12 cellular contexts compared by ENCODE assay signal in the genomic region with DNA sequence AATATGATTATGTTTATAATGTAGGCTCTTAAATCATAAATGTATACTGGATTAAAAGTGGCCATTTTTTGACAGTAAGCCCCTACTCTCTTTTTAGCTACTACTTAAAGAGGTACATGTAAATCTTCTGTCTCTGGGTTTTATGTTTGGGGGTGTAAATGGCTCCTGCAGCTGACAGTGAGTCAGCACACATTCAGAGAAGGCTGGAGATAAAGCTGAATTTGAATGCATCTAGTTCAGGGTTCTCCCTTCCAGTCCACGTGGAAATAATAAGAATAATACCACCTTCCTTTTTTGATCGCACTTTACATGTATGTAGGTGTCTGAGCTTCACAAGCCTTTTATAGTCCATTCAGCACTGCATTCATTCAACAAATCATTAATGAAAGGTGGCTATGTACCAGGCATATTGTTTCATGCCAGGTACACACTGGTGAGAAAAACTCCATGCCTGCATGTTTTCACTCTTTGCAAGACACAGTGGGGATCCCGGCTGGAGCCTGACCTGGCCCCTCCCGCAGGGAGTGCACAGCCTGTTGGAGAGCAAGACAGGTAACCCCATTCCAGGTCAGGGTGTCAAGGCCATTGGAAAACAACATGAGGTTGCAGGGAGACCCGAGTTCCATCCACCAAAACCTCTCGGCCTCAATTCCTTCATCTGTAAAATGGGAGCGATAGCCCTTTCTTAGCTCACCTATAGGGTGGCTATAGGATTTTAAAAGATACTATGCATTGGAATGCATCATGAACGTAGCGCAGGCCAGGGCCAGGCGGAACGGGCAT.
DNase-seq lines count a peak whose midpoint lies in the region; ATAC-seq and TF ChIP-seq lines count a peak whose summit lies in the region.
"Had no signal": no experiment of that assay in that cellular context is flagged by ENCODE, and none has a peak within 500 bp of the region (broad histone marks: within the 10 kb centered on the region; RNA-seq: fewer than 3 reads in every experiment).

No MANE protein-coding gene starts in this region.

- H3K9me3 Mint-ChIP-seq in activated T-cell treated with anti-CD3 and anti-CD28 coated beads, Interleukin-2, amount 50 U/mL, for 72 hours: no peaks in the 10 kb centered on the region
- no peaks in the 10 kb centered on the region for H3K9me3 Mint-ChIP-seq in T-helper 2 cell treated with Interferon-gamma antibody and Interleukin-4, amounts not matched to agents 5 μg/mL and 100 μg/mL, for 36 hours
- H3K9me3 Mint-ChIP-seq: activated CD8-positive, alpha-beta T cell treated with anti-CD3 and anti-CD28 coated beads for 36 hours; naive B cell had no signal

- no peak overlapping the region for H3K18ac ChIP-seq in trophoblast cell (ENCODE audit: low read length)

- TF ChIP-seq POLR2A in prostate gland (IDR thresholded peaks at IDR 0.05): no peak

- TF ChIP-seq CTCF in brain microvascular endothelial cell (IDR thresholded peaks at IDR 0.05; ENCODE audit: low read depth, low read length, missing control alignments): no peak
- TF ChIP-seq CTCF in prostate gland (IDR thresholded peaks at IDR 0.05): no peak

- peaks cover 29 to 45% of the 10 kb centered on the region in 2 experiments for H3K4me1 ChIP-seq in trophoblast cell (ENCODE audit: control insufficient read depth in 1 of 2, insufficient read depth in 2 of 2, low read length in 2 of 2)
- H3K4me1 ChIP-seq in prostate gland (replicated peaks): peaks cover 8% of the 10 kb centered on the region

- H2BK12ac ChIP-seq in trophoblast cell (ENCODE audit: low read length): peak overlapping the region; percentile 50

- in situ Hi-C loops in brain microvascular endothelial cell (cut with HindIII; ENCODE audit: low pct_ligation_motif_present, low sequenced_read_pairs): no loop called here

- no peak overlapping the region for H2BK5ac ChIP-seq in trophoblast cell (ENCODE audit: low read depth, low read length, poor library complexity)

- no peak overlapping the region for H3K23ac ChIP-seq in trophoblast cell (ENCODE audit: low read length)

- H3K4ac ChIP-seq in trophoblast cell (ENCODE audit: low read depth, low read length): no peak overlapping the region

- no peak overlapping the region for H3K27ac Mint-ChIP-seq in activated T-cell treated with anti-CD3 and anti-CD28 coated beads, Interleukin-2, amount 50 U/mL, for 72 hours
- H3K27ac Mint-ChIP-seq in T-helper 2 cell treated with Interferon-gamma antibody and Interleukin-4, amounts not matched to agents 5 μg/mL and 100 μg/mL, for 36 hours: no peak overlapping the region
- H3K27ac Mint-ChIP-seq: activated CD8-positive, alpha-beta T cell treated with anti-CD3 and anti-CD28 coated beads for 36 hours; activated naive CD8-positive, alpha-beta T cell had no signal

- peak overlapping the region; percentile 77 for H3K27ac ChIP-seq in brain microvascular endothelial cell
- no peak overlapping the region for H3K27ac ChIP-seq in trophoblast cell (ENCODE audit: low read depth, low read length)
- H3K27ac ChIP-seq in prostate gland: no peak overlapping the region

- no peak overlapping the region for H2AFZ ChIP-seq in trophoblast cell (ENCODE audit: insufficient read depth, low read length, poor library complexity)

- H3K9me3 ChIP-seq in trophoblast cell (ENCODE audit: insufficient read depth, low read depth, low read length) (no peaks in the 10 kb centered on the region), prostate gland (no peaks in the 10 kb centered on the region)

- H4K91ac ChIP-seq in trophoblast cell (ENCODE audit: low read depth, low read length): no peak overlapping the region

- H3K36me3 ChIP-seq in brain microvascular endothelial cell (replicated peaks) (no peaks in the 10 kb centered on the region), trophoblast cell (ENCODE audit: control insufficient read depth in 1 of 2, insufficient read depth in 2 of 2, low read length in 2 of 2) (no peaks in the 10 kb centered on the region), prostate gland (no peaks in the 10 kb centered on the region)

- H3K9ac ChIP-seq in trophoblast cell (ENCODE audit: low read length): no peak overlapping the region

- no CpG with 5 or more reads among the region's 11 CpGs for WGBS in trophoblast cell (ENCODE audit: extremely low coverage, insufficient coverage, insufficient read length)
- WGBS in prostate gland: 87% methylated on average over 11 of the region's 11 CpGs

- intact Hi-C loops in prostate gland (cut with DNase I): loop anchor here (5.0 kb wide), 1 partner anchor 125 kb away; no protein-coding TSS in a partner anchor

- DNase-seq in COLO829 (ENCODE audit: low spot score) (peak; percentile 33), LHCN-M2 (ENCODE audit: low read depth) (peak; percentile 50), brain microvascular endothelial cell (peak; percentile 42), trophoblast cell (no peak), prostate gland (ENCODE audit: low spot score) (no peak)
- DNase-seq in activated T-cell treated with anti-CD3 and anti-CD28 coated beads, Interleukin-2, amount 50 U/mL, for 72 hours: no peak
- no peak for DNase-seq in T-helper 2 cell treated with Interferon-gamma antibody and Interleukin-4, amounts not matched to agents 5 μg/mL and 100 μg/mL, for 36 hours (ENCODE audit: low spot score)
- DNase-seq: activated CD8-positive, alpha-beta T cell treated with anti-CD3 and anti-CD28 coated beads for 36 hours; naive B cell; SW 1271 had no signal

- H3K4me2 ChIP-seq in trophoblast cell (ENCODE audit: low read length): no peak overlapping the region

- H2AK5ac ChIP-seq in trophoblast cell (ENCODE audit: low read length): no peak overlapping the region

- no peak overlapping the region for H3K4me3 Mint-ChIP-seq in activated T-cell treated with anti-CD3 and anti-CD28 coated beads, Interleukin-2, amount 50 U/mL, for 72 hours
- H3K4me3 Mint-ChIP-seq in T-helper 2 cell treated with Interferon-gamma antibody and Interleukin-4, amounts not matched to agents 5 μg/mL and 100 μg/mL, for 36 hours: no peak overlapping the region
- H3K4me3 Mint-ChIP-seq: activated CD8-positive, alpha-beta T cell treated with anti-CD3 and anti-CD28 coated beads for 36 hours; activated naive CD8-positive, alpha-beta T cell had no signal

- no peak overlapping the region for H4K8ac ChIP-seq in trophoblast cell (ENCODE audit: low read depth, low read length)

- no peak overlapping the region for H2BK120ac ChIP-seq in trophoblast cell (ENCODE audit: insufficient read depth, low read length, poor library complexity)

- H4K12ac ChIP-seq in trophoblast cell (ENCODE audit: low read depth, low read length): no peak overlapping the region

- no peak overlapping the region for H3K4me3 ChIP-seq in brain microvascular endothelial cell (ENCODE audit: low read depth, low read length)
- no peak overlapping the region for H3K4me3 ChIP-seq in trophoblast cell (ENCODE audit: low read depth, low read length)
- H3K4me3 ChIP-seq in prostate gland: no peak overlapping the region

- no peak for ATAC-seq in activated T-cell treated with anti-CD3 and anti-CD28 coated beads, Interleukin-2, amount 50 U/mL, for 72 hours (replicated peaks in 1 of 2)
- no peak for ATAC-seq in GM18517 (IDR thresholded peaks at IDR 0.05; ENCODE audit: unreplicated experiment)
- ATAC-seq: activated CD8-positive, alpha-beta T cell treated with anti-CD3 and anti-CD28 coated beads for 36 hours had no signal

- H3K27me3 ChIP-seq in brain microvascular endothelial cell (replicated peaks) (no peaks in the 10 kb centered on the region), trophoblast cell (ENCODE audit: insufficient read depth, low read length) (no peaks in the 10 kb centered on the region), prostate gland (replicated peaks; ENCODE audit: insufficient read depth) (no peaks in the 10 kb centered on the region)

- H3K79me2 ChIP-seq in trophoblast cell (ENCODE audit: control insufficient read depth, insufficient read depth, low read length, poor library complexity): peaks cover 2% of the 10 kb centered on the region

- peaks cover 0 to 2% of the 10 kb centered on the region in 2 donors for H3K36me3 Mint-ChIP-seq in activated T-cell treated with anti-CD3 and anti-CD28 coated beads, Interleukin-2, amount 50 U/mL, for 72 hours (ENCODE audit: insufficient read depth in 2 of 2)
- peaks cover 2% of the 10 kb centered on the region for H3K36me3 Mint-ChIP-seq in T-helper 2 cell treated with Interferon-gamma antibody and Interleukin-4, amounts not matched to agents 5 μg/mL and 100 μg/mL, for 36 hours (ENCODE audit: low read depth)
- H3K36me3 Mint-ChIP-seq: activated naive CD8-positive, alpha-beta T cell; naive B cell had no signal

- peaks cover 19% of the 10 kb centered on the region for H3K79me1 ChIP-seq in trophoblast cell (ENCODE audit: low read length)

- H3K4me1 Mint-ChIP-seq in activated T-cell treated with anti-CD3 and anti-CD28 coated beads, Interleukin-2, amount 50 U/mL, for 72 hours (ENCODE audit: low read depth): peaks cover 57% of the 10 kb centered on the region
- peaks cover 31% of the 10 kb centered on the region for H3K4me1 Mint-ChIP-seq in T-helper 2 cell treated with Interferon-gamma antibody and Interleukin-4, amounts not matched to agents 5 μg/mL and 100 μg/mL, for 36 hours (ENCODE audit: low read depth)

- H3K14ac ChIP-seq in trophoblast cell (ENCODE audit: low read length): no peak overlapping the region

- H3K27me3 Mint-ChIP-seq in activated T-cell treated with anti-CD3 and anti-CD28 coated beads, Interleukin-2, amount 50 U/mL, for 72 hours (ENCODE audit: low read depth): no peaks in the 10 kb centered on the region
- H3K27me3 Mint-ChIP-seq in T-helper 2 cell treated with Interferon-gamma antibody and Interleukin-4, amounts not matched to agents 5 μg/mL and 100 μg/mL, for 36 hours (ENCODE audit: low read depth): no peaks in the 10 kb centered on the region
- H3K27me3 Mint-ChIP-seq: activated CD8-positive, alpha-beta T cell treated with anti-CD3 and anti-CD28 coated beads for 36 hours; activated naive CD8-positive, alpha-beta T cell had no signal

Comparison
In these comparisons a context has a peak if more than half of its experiments do, and no peak if none do; other contexts are left out.
1. DNase-seq: peak in COLO829 (single experiment), LHCN-M2 (single experiment) and brain microvascular endothelial cell (single experiment); none in trophoblast cell (0 of 2), activated T-cell treated with anti-CD3 and anti-CD28 coated beads, Interleukin-2, amount 50 U/mL, for 72 hours (0 of 2), T-helper 2 cell treated with Interferon-gamma antibody and Interleukin-4, amounts not matched to agents 5 μg/mL and 100 μg/mL, for 36 hours (single experiment) and prostate gland (single experiment).